Comparison of ENCODE assay signal across 13 cellular contexts in the genomic region with DNA sequence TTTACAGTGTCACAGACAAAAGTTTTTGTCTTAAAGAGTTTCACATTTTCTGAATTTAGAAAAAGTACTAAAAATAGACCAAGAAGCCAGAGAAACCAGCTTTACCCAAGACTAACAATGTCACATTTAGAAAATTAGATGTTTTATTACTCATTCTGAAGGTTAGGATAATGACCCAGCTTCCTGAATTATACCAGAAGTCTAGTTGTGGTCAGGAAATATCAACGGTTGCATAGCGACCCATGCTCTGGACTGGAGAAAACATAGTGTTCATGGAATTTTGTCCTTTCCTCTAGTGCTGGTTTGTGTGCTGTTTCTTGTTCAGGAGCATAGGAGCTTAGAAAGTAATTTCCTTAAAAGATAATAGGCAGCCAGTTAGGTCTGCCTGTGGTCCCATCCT. TPM values are rescaled to one million over a fixed set of nuclear protein-coding genes. Genes with fewer than 3 reads are reported as not detected.
A peak's percentile ranks its signal among the peaks of the same experiment; 100 is the strongest.
DNase-seq lines count a peak whose midpoint lies in the region; ATAC-seq and TF ChIP-seq lines count a peak whose summit lies in the region.
"Had no signal": no experiment of that assay in that cellular context is flagged by ENCODE, and none has a peak within 500 bp of the region (broad histone marks: within the 10 kb centered on the region; RNA-seq: fewer than 3 reads in every experiment).

No MANE protein-coding gene starts in this region.

- H3K4me3 ChIP-seq in SK-N-SH (ENCODE audit: low read depth in 2 of 2, low read length in 1 of 2): no peak overlapping the region; a peak in 1 of 4 replicates
- H3K4me3 ChIP-seq: body of pancreas, esophagus squamous epithelium, MG63, transverse colon had no signal

- DNase-seq in HS-5 (ENCODE audit: low read depth) (peak; percentile 64), SK-N-SH (no peak), foreskin melanocyte (peak; percentile 94), sciatic nerve (ENCODE audit: low spot score) (no peak), G401 (ENCODE audit: low spot score) (no peak), NCI-H1436 treated with DMSO at 0.1 percent for 48 hours (lab: John Stamatoyannopoulos, UW) (no peak)
- DNase-seq: DND-41, esophagus squamous epithelium, mammary epithelial cell, MG63, transverse colon had no signal

- POLR2A ChIA-PET in SK-N-SH (lab: Yijun Ruan, JAX): no interaction called here

- H4K20me1 ChIP-seq in SK-N-SH (ENCODE audit: insufficient read depth): no peaks in the 10 kb centered on the region

- H3K9ac ChIP-seq in SK-N-SH: peak overlapping the region; percentile 51; the same call in 1 of the 2 replicates

- in situ Hi-C loops in G401 (cut with HindIII; ENCODE audit: low sequenced_read_pairs): no loop called here

- H3K36me3 ChIP-seq in SK-N-SH (replicated peaks in 1 of 2; ENCODE audit: control insufficient read depth in 1 of 2, insufficient read depth in 2 of 2, low read length in 1 of 2): no peaks in the 10 kb centered on the region
- H3K36me3 ChIP-seq: esophagus squamous epithelium, MG63, transverse colon had no signal

- TF ChIP-seq CTCF in SK-N-SH (IDR thresholded peaks at IDR 0.05): no peak

- 21% methylated on average over 2 of the region's 2 CpGs for WGBS in SK-N-SH (ENCODE audit: low lambda C conversion rate)

- intact Hi-C loops in sciatic nerve (cut with DNase I): no loop called here

- no peaks in the 10 kb centered on the region for H3K9me2 ChIP-seq in SK-N-SH

- peak in 1 of 2 experiments; percentile 52; a peak in 1 of 4 replicates for TF ChIP-seq EP300 in SK-N-SH (IDR thresholded peaks at IDR 0.05; ENCODE audit: borderline replicate concordance in 1 of 2, low read depth in 1 of 2, low read length in 1 of 2)

- peak overlapping the region; percentile 8 to 86; a peak in 3 of 4 replicates for H3K27ac ChIP-seq in SK-N-SH (ENCODE audit: low read depth in 2 of 2, low read length in 1 of 2)
- H3K27ac ChIP-seq: body of pancreas, esophagus squamous epithelium, transverse colon had no signal

- no peaks in the 10 kb centered on the region for H3K9me3 ChIP-seq in SK-N-SH
- H3K9me3 ChIP-seq: body of pancreas, esophagus squamous epithelium, MG63, transverse colon had no signal

- CTCF ChIA-PET in SK-N-SH (lab: Yijun Ruan, JAX): no interaction called here

- H3K4me2 ChIP-seq in SK-N-SH: peak overlapping the region; percentile 55; the same call in 1 of the 2 replicates

- ATAC-seq in sciatic nerve: peak; percentile 46
- no peak for ATAC-seq in HG02981 (IDR thresholded peaks at IDR 0.05; ENCODE audit: unreplicated experiment)
- ATAC-seq: body of pancreas had no signal

- no peaks in the 10 kb centered on the region for H3K79me2 ChIP-seq in SK-N-SH (ENCODE audit: insufficient read depth)

- H3K27me3 ChIP-seq in SK-N-SH (ENCODE audit: insufficient read depth): no peaks in the 10 kb centered on the region
- H3K27me3 ChIP-seq: body of pancreas, esophagus squamous epithelium, MG63, transverse colon had no signal

- no peaks in the 10 kb centered on the region for H3F3A ChIP-seq in SK-N-SH (replicated peaks; ENCODE audit: insufficient read depth)

- no peak overlapping the region; the same call in 1 of the 2 replicates for H2AFZ ChIP-seq in SK-N-SH (ENCODE audit: low read depth)

- no peak for TF ChIP-seq RAD21 in SK-N-SH (IDR thresholded peaks at IDR 0.05; ENCODE audit: low read length)

- H3K4me1 ChIP-seq in SK-N-SH (ENCODE audit: control insufficient read depth in 1 of 2, insufficient read depth in 2 of 2, low read depth in 1 of 2, low read length in 1 of 2): peaks cover 0 to 5% of the 10 kb centered on the region in 2 experiments; a peak in 1 of 4 replicates
- H3K4me1 ChIP-seq: body of pancreas, esophagus squamous epithelium, transverse colon had no signal

TF ChIP-seq in SK-N-SH, 30 proteins besides CTCF, POLR2A, EP300 and RAD21:
- TF ChIP-seq JUND (IDR thresholded peaks at IDR 0.05) (0 out of 2 replicates have a peak, but pooled peaks have one; percentile 41), GATA2 (CRISPR knock-in tag; IDR thresholded peaks at IDR 0.05) (no peak), REST (IDR thresholded peaks at IDR 0.05; ENCODE audit: low read depth, low read length) (no peak), POLR2AphosphoS5 (IDR thresholded peaks at IDR 0.05; ENCODE audit: low read depth, low read length) (0 out of 2 replicates have a peak, but pooled peaks have one; percentile 21), NRF1 (IDR thresholded peaks at IDR 0.05; ENCODE audit: low read depth, low read length) (no peak), FOSL2 (IDR thresholded peaks at IDR 0.05; ENCODE audit: borderline replicate concordance, low read depth) (no peak), TEAD4 (IDR thresholded peaks at IDR 0.05; ENCODE audit: borderline replicate concordance, insufficient read depth) (no peak; the same call in 1 of the 2 replicates), GABPA (IDR thresholded peaks at IDR 0.05; ENCODE audit: low read depth) (no peak), PBX3 (IDR thresholded peaks at IDR 0.05) (peak; percentile 81), TCF12 (IDR thresholded peaks at IDR 0.05) (peak; percentile 69; the same call in 1 of the 2 replicates), MXI1 (IDR thresholded peaks at IDR 0.05; ENCODE audit: low read depth, low read length) (no peak), MEF2A (IDR thresholded peaks at IDR 0.05; ENCODE audit: borderline replicate concordance, low read depth) (peak; percentile 77; the same call in 1 of the 2 replicates)
- TF ChIP-seq, protein P1, sequence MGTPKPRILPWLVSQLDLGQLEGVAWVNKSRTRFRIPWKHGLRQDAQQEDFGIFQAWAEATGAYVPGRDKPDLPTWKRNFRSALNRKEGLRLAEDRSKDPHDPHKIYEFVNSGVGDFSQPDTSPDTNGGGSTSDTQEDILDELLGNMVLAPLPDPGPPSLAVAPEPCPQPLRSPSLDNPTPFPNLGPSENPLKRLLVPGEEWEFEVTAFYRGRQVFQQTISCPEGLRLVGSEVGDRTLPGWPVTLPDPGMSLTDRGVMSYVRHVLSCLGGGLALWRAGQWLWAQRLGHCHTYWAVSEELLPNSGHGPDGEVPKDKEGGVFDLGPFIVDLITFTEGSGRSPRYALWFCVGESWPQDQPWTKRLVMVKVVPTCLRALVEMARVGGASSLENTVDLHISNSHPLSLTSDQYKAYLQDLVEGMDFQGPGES (IDR thresholded peaks at IDR 0.05; ENCODE audit: low read depth, low read length): no peak
TF ChIP-seq in SK-N-SH: peak in this region for 5.

RNA-seq across cellular contexts. Expression of gene DPPA2, which starts 59.0 kb away (rescaled TPM):
- polyA plus RNA-seq in SK-N-SH (2012; rRNA removed): not detected in 2 replicates
- polyA plus RNA-seq in SK-N-SH (2012; cell fraction: cytosol; rRNA removed): not detected in 2 replicates
- not detected in 2 replicates for polyA plus RNA-seq in SK-N-SH (2012; cell fraction: nucleus; rRNA removed)
- not detected for total RNA-seq in sciatic nerve
- not detected in 2 replicates for total RNA-seq in G401 (2014; rRNA removed; shearing (Covaris generic))
- total RNA-seq: body of pancreas, esophagus squamous epithelium, mammary epithelial cell, transverse colon had no signal
- polyA plus RNA-seq: mammary epithelial cell had no signal

Comparison
In these comparisons a context has a peak if more than half of its experiments do, and no peak if none do; other contexts are left out.
1. DNase-seq: peak in HS-5 (single experiment) and foreskin melanocyte (single experiment); none in SK-N-SH (single experiment), sciatic nerve (single experiment), G401 (single experiment) and NCI-H1436 treated with DMSO at 0.1 percent for 48 hours (single experiment).